In the genomic region with DNA sequence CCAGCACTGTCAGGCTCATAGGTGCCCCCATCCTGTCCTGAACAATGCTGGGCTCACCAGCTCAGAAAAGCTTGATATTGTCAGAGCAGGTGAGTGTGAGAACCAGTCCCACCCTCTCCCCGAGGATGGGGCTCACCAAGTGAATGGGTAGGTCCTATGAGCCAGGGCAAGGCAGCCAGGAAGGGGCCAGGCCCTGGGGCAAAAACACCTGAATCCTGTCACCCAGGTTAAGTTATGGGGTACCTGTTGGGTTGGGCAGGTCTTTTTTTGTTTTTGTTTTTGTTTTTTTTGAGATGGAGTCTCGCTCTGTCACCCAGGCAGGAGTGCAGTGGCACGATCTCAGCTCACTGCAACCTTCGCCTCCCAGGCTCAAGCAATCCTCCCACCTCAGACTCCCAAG, we compare ENCODE assay signal across 1 cellular context. TPM values are rescaled to one million over a fixed set of nuclear protein-coding genes. Genes with fewer than 3 reads are reported as not detected.
"Had no signal": no experiment of that assay in that cellular context is flagged by ENCODE, and none has a peak within 500 bp of the region (broad histone marks: within the 10 kb centered on the region; RNA-seq: fewer than 3 reads in every experiment).

No MANE protein-coding gene starts in this region.

RNA-seq across cellular contexts. Expression of a gene that starts 16.8 kb away (rescaled TPM):
- polyA plus RNA-seq: naive thymus-derived CD8-positive, alpha-beta T cell had no signal
